In the genomic region with DNA sequence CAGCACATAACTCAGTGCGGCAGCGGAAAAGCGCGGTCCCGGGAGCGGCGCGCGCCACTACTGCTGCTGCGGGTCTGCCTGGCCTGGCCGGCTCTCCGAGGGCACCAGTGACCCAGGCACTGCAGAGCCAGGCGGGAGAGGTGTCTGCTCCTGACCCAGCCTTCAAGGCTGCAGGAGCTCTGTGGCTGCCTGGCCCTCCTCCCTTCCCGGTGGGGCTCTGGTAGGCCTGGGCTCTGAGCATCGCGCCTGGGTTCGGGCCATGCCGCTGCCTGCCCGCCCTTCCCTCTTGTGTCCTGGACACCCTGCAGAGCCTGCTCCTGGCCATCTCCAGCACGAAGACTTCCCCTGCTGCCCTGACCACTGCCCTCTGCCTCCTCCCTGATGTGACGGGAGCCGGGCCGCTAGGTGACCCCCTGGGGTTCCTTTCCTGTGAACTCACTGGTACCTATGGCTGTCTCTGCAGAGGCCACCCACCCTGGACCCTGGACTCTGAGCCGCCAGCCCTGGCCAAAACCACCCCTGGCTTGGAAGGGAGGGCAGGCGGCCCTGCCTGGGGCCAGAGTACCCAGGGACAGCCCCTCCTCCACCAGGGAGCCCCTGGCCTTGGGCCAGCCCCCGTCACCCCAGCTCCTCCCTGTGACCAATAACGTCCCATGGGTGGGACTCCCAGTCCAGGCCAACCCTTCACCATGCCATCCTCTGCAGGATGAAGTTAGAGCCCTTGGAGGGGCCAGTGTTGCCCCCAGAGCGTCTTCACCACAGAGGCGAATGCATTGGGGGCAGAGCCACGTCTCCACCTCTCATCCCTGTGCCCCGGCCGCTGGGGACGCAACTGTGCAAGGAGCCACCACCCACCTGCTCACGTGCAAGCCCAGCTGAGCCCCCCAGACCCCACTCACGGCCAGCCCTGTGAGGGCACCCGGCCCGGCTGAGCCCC, we compare ENCODE assay signal across 1 cellular context.
TF ChIP-seq lines count a peak whose summit lies in the region.

No MANE protein-coding gene starts in this region.

TF ChIP-seq in HepG2, 621 proteins besides CTCF, POLR2A, EP300 and RAD21 (continued from another document):
- TF ChIP-seq, protein P1, sequence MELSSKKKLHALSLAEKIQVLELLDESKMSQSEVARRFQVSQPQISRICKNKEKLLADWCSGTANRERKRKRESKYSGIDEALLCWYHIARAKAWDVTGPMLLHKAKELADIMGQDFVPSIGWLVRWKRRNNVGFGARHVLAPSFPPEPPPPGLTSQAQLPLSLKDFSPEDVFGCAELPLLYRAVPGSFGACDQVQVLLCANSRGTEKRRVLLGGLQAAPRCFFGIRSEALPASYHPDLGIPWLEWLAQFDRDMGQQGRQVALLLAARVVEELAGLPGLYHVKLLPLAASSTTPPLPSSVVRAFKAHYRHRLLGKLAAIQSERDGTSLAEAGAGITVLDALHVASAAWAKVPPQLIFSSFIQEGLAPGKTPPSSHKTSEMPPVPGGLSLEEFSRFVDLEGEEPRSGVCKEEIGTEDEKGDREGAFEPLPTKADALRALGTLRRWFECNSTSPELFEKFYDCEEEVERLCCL (CRISPR knock-in tag; IDR thresholded peaks at IDR 0.05; ENCODE audit: borderline replicate concordance): no peak
- TF ChIP-seq ZC3H4 (CRISPR knock-in tag; IDR thresholded peaks at IDR 0.05; ENCODE audit: borderline replicate concordance) (peak; percentile 55; the same call in 1 of the 2 replicates), FOXP1 (IDR thresholded peaks at IDR 0.05) (no peak), FOXP1 (CRISPR knock-in tag; IDR thresholded peaks at IDR 0.05) (no peak), FOXA3 (CRISPR knock-in tag; IDR thresholded peaks at IDR 0.05) (peak; percentile 52; the same call in 1 of the 2 replicates), NFYB (CRISPR knock-in tag; IDR thresholded peaks at IDR 0.05) (peak; percentile 72), ZNF317 (CRISPR knock-in tag; IDR thresholded peaks at IDR 0.05) (peak; percentile 85), ZSCAN31 (CRISPR knock-in tag; IDR thresholded peaks at IDR 0.05; ENCODE audit: low read depth) (peak; percentile 77; the same call in 1 of the 2 replicates), THAP11 (CRISPR knock-in tag; IDR thresholded peaks at IDR 0.05) (peak; percentile 61; the same call in 1 of the 2 replicates), ZBTB7B (CRISPR knock-in tag; IDR thresholded peaks at IDR 0.05) (peak; percentile 91), HMG20A (CRISPR knock-in tag; IDR thresholded peaks at IDR 0.05; ENCODE audit: borderline replicate concordance) (peak; percentile 48; the same call in 1 of the 2 replicates), TEAD3 (CRISPR knock-in tag; optimal IDR thresholded peaks at IDR 0.05; ENCODE audit: borderline replicate concordance) (peak; percentile 59), KMT2B (CRISPR knock-in tag; IDR thresholded peaks at IDR 0.05) (no peak), SIX4 (CRISPR knock-in tag; IDR thresholded peaks at IDR 0.05) (no peak; the same call in 1 of the 2 replicates), FOXA1 (IDR thresholded peaks at IDR 0.05) (no peak), FOXA1 (CRISPR knock-in tag; IDR thresholded peaks at IDR 0.05) (no peak), ZNF256 (CRISPR knock-in tag; conservative IDR thresholded peaks at IDR 0.05) (no peak), ZNF224 (CRISPR knock-in tag; IDR thresholded peaks at IDR 0.05) (no peak), ZNF451 (CRISPR knock-in tag; IDR thresholded peaks at IDR 0.05) (no peak; the same call in 1 of the 2 replicates)
- TF ChIP-seq, protein P2, sequence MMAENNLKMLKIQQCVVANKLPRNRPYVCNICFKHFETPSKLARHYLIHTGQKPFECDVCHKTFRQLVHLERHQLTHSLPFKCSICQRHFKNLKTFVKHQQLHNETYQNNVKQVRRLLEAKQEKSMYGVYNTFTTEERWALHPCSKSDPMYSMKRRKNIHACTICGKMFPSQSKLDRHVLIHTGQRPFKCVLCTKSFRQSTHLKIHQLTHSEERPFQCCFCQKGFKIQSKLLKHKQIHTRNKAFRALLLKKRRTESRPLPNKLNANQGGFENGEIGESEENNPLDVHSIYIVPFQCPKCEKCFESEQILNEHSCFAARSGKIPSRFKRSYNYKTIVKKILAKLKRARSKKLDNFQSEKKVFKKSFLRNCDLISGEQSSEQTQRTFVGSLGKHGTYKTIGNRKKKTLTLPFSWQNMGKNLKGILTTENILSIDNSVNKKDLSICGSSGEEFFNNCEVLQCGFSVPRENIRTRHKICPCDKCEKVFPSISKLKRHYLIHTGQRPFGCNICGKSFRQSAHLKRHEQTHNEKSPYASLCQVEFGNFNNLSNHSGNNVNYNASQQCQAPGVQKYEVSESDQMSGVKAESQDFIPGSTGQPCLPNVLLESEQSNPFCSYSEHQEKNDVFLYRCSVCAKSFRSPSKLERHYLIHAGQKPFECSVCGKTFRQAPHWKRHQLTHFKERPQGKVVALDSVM (CRISPR knock-in tag; IDR thresholded peaks at IDR 0.05): peak; percentile 49; the same call in 1 of the 2 replicates
- TF ChIP-seq, protein P3, sequence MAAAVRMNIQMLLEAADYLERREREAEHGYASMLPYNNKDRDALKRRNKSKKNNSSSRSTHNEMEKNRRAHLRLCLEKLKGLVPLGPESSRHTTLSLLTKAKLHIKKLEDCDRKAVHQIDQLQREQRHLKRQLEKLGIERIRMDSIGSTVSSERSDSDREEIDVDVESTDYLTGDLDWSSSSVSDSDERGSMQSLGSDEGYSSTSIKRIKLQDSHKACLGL (CRISPR knock-in tag; IDR thresholded peaks at IDR 0.05): peak; percentile 63; the same call in 1 of the 2 replicates
- TF ChIP-seq, protein P4, sequence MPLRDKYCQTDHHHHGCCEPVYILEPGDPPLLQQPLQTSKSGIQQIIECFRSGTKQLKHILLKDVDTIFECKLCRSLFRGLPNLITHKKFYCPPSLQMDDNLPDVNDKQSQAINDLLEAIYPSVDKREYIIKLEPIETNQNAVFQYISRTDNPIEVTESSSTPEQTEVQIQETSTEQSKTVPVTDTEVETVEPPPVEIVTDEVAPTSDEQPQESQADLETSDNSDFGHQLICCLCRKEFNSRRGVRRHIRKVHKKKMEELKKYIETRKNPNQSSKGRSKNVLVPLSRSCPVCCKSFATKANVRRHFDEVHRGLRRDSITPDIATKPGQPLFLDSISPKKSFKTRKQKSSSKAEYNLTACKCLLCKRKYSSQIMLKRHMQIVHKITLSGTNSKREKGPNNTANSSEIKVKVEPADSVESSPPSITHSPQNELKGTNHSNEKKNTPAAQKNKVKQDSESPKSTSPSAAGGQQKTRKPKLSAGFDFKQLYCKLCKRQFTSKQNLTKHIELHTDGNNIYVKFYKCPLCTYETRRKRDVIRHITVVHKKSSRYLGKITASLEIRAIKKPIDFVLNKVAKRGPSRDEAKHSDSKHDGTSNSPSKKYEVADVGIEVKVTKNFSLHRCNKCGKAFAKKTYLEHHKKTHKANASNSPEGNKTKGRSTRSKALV (CRISPR knock-in tag; IDR thresholded peaks at IDR 0.05): 0 out of 2 replicates have a peak, but pooled peaks have one; percentile 46
TF ChIP-seq in HepG2: peak in this region for 271.
